19 cellular contexts compared by ENCODE assay signal in the genomic region with DNA sequence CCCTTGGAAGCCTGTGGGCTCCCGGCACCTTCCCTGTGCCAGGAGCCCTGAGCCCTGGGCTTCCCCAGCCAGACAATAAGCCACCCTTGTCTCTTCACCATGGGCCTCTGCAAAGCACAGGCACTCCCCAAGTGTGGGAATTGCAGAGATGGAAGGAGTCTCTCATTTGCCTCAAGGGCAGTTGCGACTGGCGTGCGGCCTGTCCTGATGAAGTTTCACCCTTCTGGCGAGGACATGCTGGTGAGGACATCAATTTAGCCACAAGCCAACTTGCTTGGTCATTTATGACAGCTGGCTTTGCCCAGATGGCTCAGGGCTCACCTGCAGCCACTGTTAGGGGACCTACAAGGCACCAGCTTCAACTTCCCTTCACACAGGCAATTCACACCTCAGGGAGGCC.
DNase-seq lines count a peak whose midpoint lies in the region; TF ChIP-seq lines count a peak whose summit lies in the region.
"Had no signal": no experiment of that assay in that cellular context is flagged by ENCODE, and none has a peak within 500 bp of the region (broad histone marks: within the 10 kb centered on the region; RNA-seq: fewer than 3 reads in every experiment).

No MANE protein-coding gene starts in this region.

- intact Hi-C loops in activated T-helper 1 cell treated with anti-CD3 and anti-CD28 coated beads, Interleukin-12 subunit alpha, Interleukin-12 subunit beta, Interleukin-2, Interleukin-4 antibody, amounts not matched to agents 30 ng/mL and 10 ng/mL and 1 ng/mL, durations not matched to agents 14 hours and 24 hours and 36 hours (cut with micrococcal nuclease), result loop anchor here (2.0 to 10.0 kb wide), 2 partner anchors 223 to 959 kb away; no protein-coding TSS in a partner anchor
- intact Hi-C loops in ovary (cut with DNase I), result no loop called here

- H3K36me3 ChIP-seq in BLaER1 treated with 17β-estradiol and CSF1 and Interleukin-3, amounts not matched to agents 10 nM and 100 nM, result no peaks in the 10 kb centered on the region
- H3K36me3 ChIP-seq in KMS-11 (ENCODE audit: insufficient read depth) (no peaks in the 10 kb centered on the region), trophoblast cell (ENCODE audit: control insufficient read depth in 1 of 2, insufficient read depth in 2 of 2, low read length in 2 of 2) (no peaks in the 10 kb centered on the region), ovary (no peaks in the 10 kb centered on the region)
- H3K36me3 ChIP-seq: vagina had no signal

- H3K27me3 ChIP-seq in BLaER1 treated with 17β-estradiol and CSF1 and Interleukin-3, amounts not matched to agents 10 nM and 100 nM, result no peaks in the 10 kb centered on the region
- H3K27me3 ChIP-seq in KMS-11 (ENCODE audit: insufficient read depth, low read depth) (no peaks in the 10 kb centered on the region), trophoblast cell (ENCODE audit: insufficient read depth, low read length) (no peaks in the 10 kb centered on the region), ovary (no peaks in the 10 kb centered on the region)
- H3K27me3 ChIP-seq: vagina had no signal

- H4K91ac ChIP-seq in trophoblast cell (ENCODE audit: low read depth, low read length), result peak overlapping the region; percentile 6

- H3K4me1 ChIP-seq in BLaER1 treated with 17β-estradiol and CSF1 and Interleukin-3, amounts not matched to agents 10 nM and 100 nM, result peaks cover 68 to 97% (median 86%) of the 10 kb centered on the region in 10 experiments
- H3K4me1 ChIP-seq in KMS-11 (ENCODE audit: low read depth, poor library complexity, severe bottlenecking) (peaks cover 97% of the 10 kb centered on the region), trophoblast cell (ENCODE audit: control insufficient read depth in 1 of 2, insufficient read depth in 2 of 2, low read length in 2 of 2) (peaks cover 32 to 38% of the 10 kb centered on the region in 2 experiments), ovary (ENCODE audit: insufficient read depth) (peaks cover under 1% of the 10 kb centered on the region)

- H3K27ac Mint-ChIP-seq in activated T-helper 1 cell treated with anti-CD3 and anti-CD28 coated beads, Interleukin-12 subunit alpha, Interleukin-12 subunit beta, Interleukin-2, Interleukin-4 antibody, amounts not matched to agents 30 ng/mL and 10 ng/mL and 1 ng/mL, durations not matched to agents 14 hours and 24 hours and 36 hours, result peak overlapping the region; percentile 66
- H3K27ac Mint-ChIP-seq: mesothelial cell of epicardium; stimulated activated naive CD8-positive, alpha-beta T cell treated with anti-CD3 and anti-CD28 coated beads, Interleukin-15, amount 100 ng/mL, for 72 hours had no signal

- H3K14ac ChIP-seq in trophoblast cell (ENCODE audit: low read length), result no peak overlapping the region

- no peak overlapping the region for H2BK120ac ChIP-seq in trophoblast cell (ENCODE audit: insufficient read depth, low read length, poor library complexity)

- H3K36me3 Mint-ChIP-seq in activated T-helper 1 cell treated with anti-CD3 and anti-CD28 coated beads, Interleukin-12 subunit alpha, Interleukin-12 subunit beta, Interleukin-2, Interleukin-4 antibody, amounts not matched to agents 30 ng/mL and 10 ng/mL and 1 ng/mL, durations not matched to agents 14 hours and 24 hours and 36 hours (ENCODE audit: low read depth), result no peaks in the 10 kb centered on the region
- H3K36me3 Mint-ChIP-seq: mesothelial cell of epicardium had no signal

- H3K27ac ChIP-seq in BLaER1 treated with 17β-estradiol and CSF1 and Interleukin-3, amounts not matched to agents 10 nM and 100 nM, result peak overlapping the region in 9 of 11 experiments; percentile 0 to 87 (median 76); a peak in 14 of 22 replicates
- H3K27ac ChIP-seq in KMS-11 (peak overlapping the region; percentile 100), trophoblast cell (ENCODE audit: low read depth, low read length) (no peak overlapping the region), ovary (no peak overlapping the region)
- H3K27ac ChIP-seq: vagina had no signal

- TF ChIP-seq CTCF in KMS-11 (conservative IDR thresholded peaks at IDR 0.05; ENCODE audit: low read depth, low read length), result no peak
- TF ChIP-seq CTCF in ovary (IDR thresholded peaks at IDR 0.05), result no peak

- peaks cover 6% of the 10 kb centered on the region for H3K79me1 ChIP-seq in trophoblast cell (ENCODE audit: low read length)

- no peaks in the 10 kb centered on the region for H3K9me3 ChIP-seq in BLaER1 treated with 17β-estradiol and CSF1 and Interleukin-3, amounts not matched to agents 10 nM and 100 nM (replicated peaks in 1 of 11)
- H3K9me3 ChIP-seq in trophoblast cell (ENCODE audit: insufficient read depth, low read depth, low read length) (peaks cover 2% of the 10 kb centered on the region), ovary (no peaks in the 10 kb centered on the region)
- H3K9me3 ChIP-seq: vagina had no signal

- no peak overlapping the region for H2AFZ ChIP-seq in KMS-11 (ENCODE audit: low read depth)
- no peak overlapping the region for H2AFZ ChIP-seq in trophoblast cell (ENCODE audit: insufficient read depth, low read length, poor library complexity)

- WGBS in trophoblast cell (ENCODE audit: extremely low coverage, insufficient coverage, insufficient read length), result no CpG with 5 or more reads among the region's 5 CpGs
- 93 to 99% (median 99%) methylated on average over 5 of the region's 5 CpGs for WGBS in ovary, 3 donors

- peak overlapping the region; percentile 48 to 88 (median 80); a peak in 18 of 22 replicates for H3K4me2 ChIP-seq in BLaER1 treated with 17β-estradiol and CSF1 and Interleukin-3, amounts not matched to agents 10 nM and 100 nM
- H3K4me2 ChIP-seq in KMS-11 (peak overlapping the region; percentile 49), trophoblast cell (ENCODE audit: low read length) (no peak overlapping the region)

- no peak overlapping the region for H3K18ac ChIP-seq in trophoblast cell (ENCODE audit: low read length)

- H3K4me3 ChIP-seq in BLaER1 treated with 17β-estradiol and CSF1 and Interleukin-3, amounts not matched to agents 10 nM and 100 nM, result no peak overlapping the region
- H3K4me3 ChIP-seq in KMS-11 (IDR thresholded peaks at IDR 0.05; ENCODE audit: insufficient read depth, low read depth, low read length) (no peak overlapping the region), trophoblast cell (ENCODE audit: low read depth, low read length) (no peak overlapping the region), ovary (no peak overlapping the region)
- H3K4me3 ChIP-seq: vagina had no signal

- peak overlapping the region in 5 of 11 experiments; percentile 1 to 73 (median 14); a peak in 6 of 22 replicates for H3K9ac ChIP-seq in BLaER1 treated with 17β-estradiol and CSF1 and Interleukin-3, amounts not matched to agents 10 nM and 100 nM
- H3K9ac ChIP-seq in KMS-11 (peak overlapping the region; percentile 96; the same call in 1 of the 2 replicates), trophoblast cell (ENCODE audit: low read length) (no peak overlapping the region)

- no peak overlapping the region for H4K8ac ChIP-seq in trophoblast cell (ENCODE audit: low read depth, low read length)

- no peaks in the 10 kb centered on the region for H4K20me1 ChIP-seq in BLaER1 treated with 17β-estradiol and CSF1 and Interleukin-3, amounts not matched to agents 10 nM and 100 nM
- H4K20me1 ChIP-seq in KMS-11 (ENCODE audit: insufficient read depth), result no peaks in the 10 kb centered on the region

- H3K9me3 Mint-ChIP-seq in activated T-helper 1 cell treated with anti-CD3 and anti-CD28 coated beads, Interleukin-12 subunit alpha, Interleukin-12 subunit beta, Interleukin-2, Interleukin-4 antibody, amounts not matched to agents 30 ng/mL and 10 ng/mL and 1 ng/mL, durations not matched to agents 14 hours and 24 hours and 36 hours, result no peaks in the 10 kb centered on the region
- H3K9me3 Mint-ChIP-seq: IgD-negative memory B cell; mesothelial cell of epicardium; neural crest cell; stimulated activated naive CD8-positive, alpha-beta T cell treated with anti-CD3 and anti-CD28 coated beads, Interleukin-15, amount 100 ng/mL, for 72 hours had no signal

- H3K23ac ChIP-seq in trophoblast cell (ENCODE audit: low read length), result no peak overlapping the region

- no peaks in the 10 kb centered on the region for H3K79me2 ChIP-seq in KMS-11 (ENCODE audit: insufficient read depth, low read depth)
- no peaks in the 10 kb centered on the region for H3K79me2 ChIP-seq in trophoblast cell (ENCODE audit: control insufficient read depth, insufficient read depth, low read length, poor library complexity)

- no peak overlapping the region for H2BK5ac ChIP-seq in trophoblast cell (ENCODE audit: low read depth, low read length, poor library complexity)

- TF ChIP-seq POLR2A in ovary (IDR thresholded peaks at IDR 0.05), result no peak

- peaks cover 89% of the 10 kb centered on the region for H3K4me1 Mint-ChIP-seq in activated T-helper 1 cell treated with anti-CD3 and anti-CD28 coated beads, Interleukin-12 subunit alpha, Interleukin-12 subunit beta, Interleukin-2, Interleukin-4 antibody, amounts not matched to agents 30 ng/mL and 10 ng/mL and 1 ng/mL, durations not matched to agents 14 hours and 24 hours and 36 hours (ENCODE audit: low read depth)

- peak overlapping the region; percentile 3 for H2BK12ac ChIP-seq in trophoblast cell (ENCODE audit: low read length)

- H3K4me3 Mint-ChIP-seq in activated T-helper 1 cell treated with anti-CD3 and anti-CD28 coated beads, Interleukin-12 subunit alpha, Interleukin-12 subunit beta, Interleukin-2, Interleukin-4 antibody, amounts not matched to agents 30 ng/mL and 10 ng/mL and 1 ng/mL, durations not matched to agents 14 hours and 24 hours and 36 hours, result peak overlapping the region; percentile 16
- H3K4me3 Mint-ChIP-seq: mesothelial cell of epicardium; neural crest cell; stimulated activated naive CD8-positive, alpha-beta T cell treated with anti-CD3 and anti-CD28 coated beads, Interleukin-15, amount 100 ng/mL, for 72 hours had no signal

- no peaks in the 10 kb centered on the region for H3K27me3 Mint-ChIP-seq in activated T-helper 1 cell treated with anti-CD3 and anti-CD28 coated beads, Interleukin-12 subunit alpha, Interleukin-12 subunit beta, Interleukin-2, Interleukin-4 antibody, amounts not matched to agents 30 ng/mL and 10 ng/mL and 1 ng/mL, durations not matched to agents 14 hours and 24 hours and 36 hours (ENCODE audit: insufficient read depth)

- no peak overlapping the region for H4K12ac ChIP-seq in trophoblast cell (ENCODE audit: low read depth, low read length)

- TF ChIP-seq EP300 in ovary (IDR thresholded peaks at IDR 0.05), result no peak

- no peak overlapping the region for H2AK5ac ChIP-seq in trophoblast cell (ENCODE audit: low read length)

- DNase-seq in activated T-helper 1 cell treated with anti-CD3 and anti-CD28 coated beads, Interleukin-12 subunit alpha, Interleukin-12 subunit beta, Interleukin-2, Interleukin-4 antibody, amounts not matched to agents 30 ng/mL and 10 ng/mL and 1 ng/mL, durations not matched to agents 14 hours and 24 hours and 36 hours (ENCODE audit: low spot score), result no peak
- no peak for DNase-seq in trophoblast cell
- DNase-seq in activated CD4-positive, alpha-beta T cell treated with anti-CD3 and anti-CD28 coated beads for 4 hours, result no peak
- no peak for DNase-seq in HuH-7 (ENCODE audit: low spot score)
- DNase-seq in NCI-H69 (lab: John Stamatoyannopoulos, UW), result no peak
- DNase-seq in ovary, result no peak
- DNase-seq: activated CD4-positive, alpha-beta T cell treated with anti-CD3 and anti-CD28 coated beads, Interleukin-2, amount 50 U/mL, for 48 hours; activated effector memory CD4-positive, alpha-beta T cell treated with Interleukin-2 at 50 U/mL for 16 hours; GF-D8; NCI-H1092 treated with DMSO at 0.1 percent for 48 hours; NCI-H524 treated with DMSO at 0.1 percent for 48 hours; retina had no signal

- no peak overlapping the region for H3K4ac ChIP-seq in trophoblast cell (ENCODE audit: low read depth, low read length)

Comparison
In these comparisons a context has a peak if more than half of its experiments do, and no peak if none do; other contexts are left out.
1. H3K27ac ChIP-seq: peak in BLaER1 treated with 17β-estradiol and CSF1 and Interleukin-3, amounts not matched to agents 10 nM and 100 nM (9 of 11) and KMS-11 (single experiment); none in trophoblast cell (single experiment) and ovary (0 of 2).